ENCODE assay signal across 1 cellular context in the genomic region with DNA sequence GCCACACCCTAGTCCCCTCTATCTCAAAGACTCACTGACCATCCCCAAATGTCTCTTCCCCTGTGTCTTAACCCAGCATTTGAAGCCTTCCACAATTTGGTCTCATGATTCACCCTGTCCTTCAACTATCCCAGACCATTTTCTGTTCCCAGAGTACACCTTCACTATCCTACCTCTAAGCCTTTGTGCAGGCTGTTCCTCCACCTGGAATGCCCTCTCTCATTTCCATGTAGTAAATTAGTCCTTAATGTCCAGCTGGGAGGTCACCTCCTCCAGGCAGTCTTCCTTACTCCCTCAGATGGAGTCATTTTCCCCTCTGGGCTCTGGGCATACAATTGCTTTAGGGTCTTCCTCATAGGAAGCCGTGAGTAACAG.
TF ChIP-seq lines count a peak whose summit lies in the region.

No MANE protein-coding gene starts in this region.

TF ChIP-seq in K562, 482 proteins besides CTCF, POLR2A, EP300 and RAD21 (continued from another document and continues in another):
- TF ChIP-seq, protein P1, sequence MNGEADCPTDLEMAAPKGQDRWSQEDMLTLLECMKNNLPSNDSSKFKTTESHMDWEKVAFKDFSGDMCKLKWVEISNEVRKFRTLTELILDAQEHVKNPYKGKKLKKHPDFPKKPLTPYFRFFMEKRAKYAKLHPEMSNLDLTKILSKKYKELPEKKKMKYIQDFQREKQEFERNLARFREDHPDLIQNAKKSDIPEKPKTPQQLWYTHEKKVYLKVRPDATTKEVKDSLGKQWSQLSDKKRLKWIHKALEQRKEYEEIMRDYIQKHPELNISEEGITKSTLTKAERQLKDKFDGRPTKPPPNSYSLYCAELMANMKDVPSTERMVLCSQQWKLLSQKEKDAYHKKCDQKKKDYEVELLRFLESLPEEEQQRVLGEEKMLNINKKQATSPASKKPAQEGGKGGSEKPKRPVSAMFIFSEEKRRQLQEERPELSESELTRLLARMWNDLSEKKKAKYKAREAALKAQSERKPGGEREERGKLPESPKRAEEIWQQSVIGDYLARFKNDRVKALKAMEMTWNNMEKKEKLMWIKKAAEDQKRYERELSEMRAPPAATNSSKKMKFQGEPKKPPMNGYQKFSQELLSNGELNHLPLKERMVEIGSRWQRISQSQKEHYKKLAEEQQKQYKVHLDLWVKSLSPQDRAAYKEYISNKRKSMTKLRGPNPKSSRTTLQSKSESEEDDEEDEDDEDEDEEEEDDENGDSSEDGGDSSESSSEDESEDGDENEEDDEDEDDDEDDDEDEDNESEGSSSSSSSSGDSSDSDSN (IDR thresholded peaks at IDR 0.05; ENCODE audit: borderline replicate concordance in 1 of 2, low read depth in 2 of 2, low read length in 2 of 2), result 0 out of 4 replicates have a peak, but pooled peaks of 1 of the 2 experiments have one; percentile 42
- TF ChIP-seq GABPB2 (CRISPR knock-in tag; conservative IDR thresholded peaks at IDR 0.05) (no peak), HDGF (IDR thresholded peaks at IDR 0.05) (peak; percentile 94; the same call in 1 of the 2 replicates), NONO (IDR thresholded peaks at IDR 0.05; ENCODE audit: low read depth in 2 of 2, low read length in 1 of 2) (no peak), RCOR1 (IDR thresholded peaks at IDR 0.05; ENCODE audit: borderline replicate concordance in 1 of 2, low read depth in 2 of 2, low read length in 2 of 2) (peak; percentile 35 to 92; a peak in 3 of 4 replicates), ZNF445 (CRISPR knock-in tag; IDR thresholded peaks at IDR 0.05; ENCODE audit: low read depth) (no peak), SIRT6 (IDR thresholded peaks at IDR 0.05; ENCODE audit: low read depth, low read length) (no peak), LARP7 (IDR thresholded peaks at IDR 0.05) (no peak), NR3C1 (CRISPR knock-in tag; IDR thresholded peaks at IDR 0.05) (no peak), FOXA1 (IDR thresholded peaks at IDR 0.05; ENCODE audit: borderline replicate concordance) (no peak), FOXA3 (CRISPR knock-in tag; conservative IDR thresholded peaks at IDR 0.05 in 1 of 2, IDR thresholded peaks at IDR 0.05 in 1 of 2) (0 out of 4 replicates have a peak, but pooled peaks of 1 of the 2 experiments have one; percentile 32), SIN3A (IDR thresholded peaks at IDR 0.05; ENCODE audit: borderline replicate concordance in 2 of 2, control insufficient read depth in 1 of 2, low read depth in 2 of 2, low read length in 2 of 2) (no peak), SMARCB1 (IDR thresholded peaks at IDR 0.05; ENCODE audit: insufficient read length, low read depth) (no peak), PRPF4 (IDR thresholded peaks at IDR 0.05; ENCODE audit: insufficient read depth, low read depth, low read length, poor library complexity, severe bottlenecking) (no peak), CBX8 (IDR thresholded peaks at IDR 0.05; ENCODE audit: borderline replicate concordance, extremely low read depth, low read depth, low read length, poor library complexity, severe bottlenecking) (no peak), MXI1 (IDR thresholded peaks at IDR 0.05; ENCODE audit: low read depth, low read length) (no peak), ZNF232 (CRISPR knock-in tag; IDR thresholded peaks at IDR 0.05) (no peak), ILF3 (IDR thresholded peaks at IDR 0.05; ENCODE audit: borderline replicate concordance) (no peak), ZNF79 (CRISPR knock-in tag; IDR thresholded peaks at IDR 0.05; ENCODE audit: low read depth) (no peak), FOXJ3 (CRISPR knock-in tag; IDR thresholded peaks at IDR 0.05) (no peak), PHF20 (IDR thresholded peaks at IDR 0.05; ENCODE audit: partially characterized antibody) (peak; percentile 81), ERF (CRISPR knock-in tag; IDR thresholded peaks at IDR 0.05) (no peak), CEBPB (tag; IDR thresholded peaks at IDR 0.05) (no peak), ZNF316 (IDR thresholded peaks at IDR 0.05) (no peak), RBM22 (IDR thresholded peaks at IDR 0.05; ENCODE audit: low read depth, low read length, poor library complexity, severe bottlenecking) (no peak)
- TF ChIP-seq, protein P2, sequence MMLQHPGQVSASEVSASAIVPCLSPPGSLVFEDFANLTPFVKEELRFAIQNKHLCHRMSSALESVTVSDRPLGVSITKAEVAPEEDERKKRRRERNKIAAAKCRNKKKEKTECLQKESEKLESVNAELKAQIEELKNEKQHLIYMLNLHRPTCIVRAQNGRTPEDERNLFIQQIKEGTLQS (IDR thresholded peaks at IDR 0.05), result no peak
- TF ChIP-seq, protein P2 (CRISPR knock-in tag; conservative IDR thresholded peaks at IDR 0.05), result no peak
- TF ChIP-seq, protein P3, sequence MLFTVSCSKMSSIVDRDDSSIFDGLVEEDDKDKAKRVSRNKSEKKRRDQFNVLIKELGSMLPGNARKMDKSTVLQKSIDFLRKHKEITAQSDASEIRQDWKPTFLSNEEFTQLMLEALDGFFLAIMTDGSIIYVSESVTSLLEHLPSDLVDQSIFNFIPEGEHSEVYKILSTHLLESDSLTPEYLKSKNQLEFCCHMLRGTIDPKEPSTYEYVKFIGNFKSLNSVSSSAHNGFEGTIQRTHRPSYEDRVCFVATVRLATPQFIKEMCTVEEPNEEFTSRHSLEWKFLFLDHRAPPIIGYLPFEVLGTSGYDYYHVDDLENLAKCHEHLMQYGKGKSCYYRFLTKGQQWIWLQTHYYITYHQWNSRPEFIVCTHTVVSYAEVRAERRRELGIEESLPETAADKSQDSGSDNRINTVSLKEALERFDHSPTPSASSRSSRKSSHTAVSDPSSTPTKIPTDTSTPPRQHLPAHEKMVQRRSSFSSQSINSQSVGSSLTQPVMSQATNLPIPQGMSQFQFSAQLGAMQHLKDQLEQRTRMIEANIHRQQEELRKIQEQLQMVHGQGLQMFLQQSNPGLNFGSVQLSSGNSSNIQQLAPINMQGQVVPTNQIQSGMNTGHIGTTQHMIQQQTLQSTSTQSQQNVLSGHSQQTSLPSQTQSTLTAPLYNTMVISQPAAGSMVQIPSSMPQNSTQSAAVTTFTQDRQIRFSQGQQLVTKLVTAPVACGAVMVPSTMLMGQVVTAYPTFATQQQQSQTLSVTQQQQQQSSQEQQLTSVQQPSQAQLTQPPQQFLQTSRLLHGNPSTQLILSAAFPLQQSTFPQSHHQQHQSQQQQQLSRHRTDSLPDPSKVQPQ (CRISPR knock-in tag; IDR thresholded peaks at IDR 0.05; ENCODE audit: borderline replicate concordance), result no peak
- TF ChIP-seq, protein P4, sequence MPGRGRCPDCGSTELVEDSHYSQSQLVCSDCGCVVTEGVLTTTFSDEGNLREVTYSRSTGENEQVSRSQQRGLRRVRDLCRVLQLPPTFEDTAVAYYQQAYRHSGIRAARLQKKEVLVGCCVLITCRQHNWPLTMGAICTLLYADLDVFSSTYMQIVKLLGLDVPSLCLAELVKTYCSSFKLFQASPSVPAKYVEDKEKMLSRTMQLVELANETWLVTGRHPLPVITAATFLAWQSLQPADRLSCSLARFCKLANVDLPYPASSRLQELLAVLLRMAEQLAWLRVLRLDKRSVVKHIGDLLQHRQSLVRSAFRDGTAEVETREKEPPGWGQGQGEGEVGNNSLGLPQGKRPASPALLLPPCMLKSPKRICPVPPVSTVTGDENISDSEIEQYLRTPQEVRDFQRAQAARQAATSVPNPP (IDR thresholded peaks at IDR 0.05; ENCODE audit: borderline replicate concordance, insufficient read depth, insufficient read length), result no peak
- TF ChIP-seq, protein P5, sequence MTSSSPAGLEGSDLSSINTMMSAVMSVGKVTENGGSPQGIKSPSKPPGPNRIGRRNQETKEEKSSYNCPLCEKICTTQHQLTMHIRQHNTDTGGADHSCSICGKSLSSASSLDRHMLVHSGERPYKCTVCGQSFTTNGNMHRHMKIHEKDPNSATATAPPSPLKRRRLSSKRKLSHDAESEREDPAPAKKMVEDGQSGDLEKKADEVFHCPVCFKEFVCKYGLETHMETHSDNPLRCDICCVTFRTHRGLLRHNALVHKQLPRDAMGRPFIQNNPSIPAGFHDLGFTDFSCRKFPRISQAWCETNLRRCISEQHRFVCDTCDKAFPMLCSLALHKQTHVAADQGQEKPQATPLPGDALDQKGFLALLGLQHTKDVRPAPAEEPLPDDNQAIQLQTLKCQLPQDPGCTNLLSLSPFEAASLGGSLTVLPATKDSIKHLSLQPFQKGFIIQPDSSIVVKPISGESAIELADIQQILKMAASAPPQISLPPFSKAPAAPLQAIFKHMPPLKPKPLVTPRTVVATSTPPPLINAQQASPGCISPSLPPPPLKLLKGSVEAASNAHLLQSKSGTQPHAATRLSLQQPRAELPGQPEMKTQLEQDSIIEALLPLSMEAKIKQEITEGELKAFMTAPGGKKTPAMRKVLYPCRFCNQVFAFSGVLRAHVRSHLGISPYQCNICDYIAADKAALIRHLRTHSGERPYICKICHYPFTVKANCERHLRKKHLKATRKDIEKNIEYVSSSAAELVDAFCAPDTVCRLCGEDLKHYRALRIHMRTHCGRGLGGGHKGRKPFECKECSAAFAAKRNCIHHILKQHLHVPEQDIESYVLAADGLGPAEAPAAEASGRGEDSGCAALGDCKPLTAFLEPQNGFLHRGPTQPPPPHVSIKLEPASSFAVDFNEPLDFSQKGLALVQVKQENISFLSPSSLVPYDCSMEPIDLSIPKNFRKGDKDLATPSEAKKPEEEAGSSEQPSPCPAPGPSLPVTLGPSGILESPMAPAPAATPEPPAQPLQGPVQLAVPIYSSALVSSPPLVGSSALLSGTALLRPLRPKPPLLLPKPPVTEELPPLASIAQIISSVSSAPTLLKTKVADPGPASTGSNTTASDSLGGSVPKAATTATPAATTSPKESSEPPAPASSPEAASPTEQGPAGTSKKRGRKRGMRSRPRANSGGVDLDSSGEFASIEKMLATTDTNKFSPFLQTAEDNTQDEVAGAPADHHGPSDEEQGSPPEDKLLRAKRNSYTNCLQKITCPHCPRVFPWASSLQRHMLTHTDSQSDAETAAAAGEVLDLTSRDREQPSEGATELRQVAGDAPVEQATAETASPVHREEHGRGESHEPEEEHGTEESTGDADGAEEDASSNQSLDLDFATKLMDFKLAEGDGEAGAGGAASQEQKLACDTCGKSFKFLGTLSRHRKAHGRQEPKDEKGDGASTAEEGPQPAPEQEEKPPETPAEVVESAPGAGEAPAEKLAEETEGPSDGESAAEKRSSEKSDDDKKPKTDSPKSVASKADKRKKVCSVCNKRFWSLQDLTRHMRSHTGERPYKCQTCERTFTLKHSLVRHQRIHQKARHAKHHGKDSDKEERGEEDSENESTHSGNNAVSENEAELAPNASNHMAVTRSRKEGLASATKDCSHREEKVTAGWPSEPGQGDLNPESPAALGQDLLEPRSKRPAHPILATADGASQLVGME (CRISPR knock-in tag; IDR thresholded peaks at IDR 0.05), result 0 out of 2 replicates have a peak, but pooled peaks have one; percentile 47
- TF ChIP-seq, protein P6, sequence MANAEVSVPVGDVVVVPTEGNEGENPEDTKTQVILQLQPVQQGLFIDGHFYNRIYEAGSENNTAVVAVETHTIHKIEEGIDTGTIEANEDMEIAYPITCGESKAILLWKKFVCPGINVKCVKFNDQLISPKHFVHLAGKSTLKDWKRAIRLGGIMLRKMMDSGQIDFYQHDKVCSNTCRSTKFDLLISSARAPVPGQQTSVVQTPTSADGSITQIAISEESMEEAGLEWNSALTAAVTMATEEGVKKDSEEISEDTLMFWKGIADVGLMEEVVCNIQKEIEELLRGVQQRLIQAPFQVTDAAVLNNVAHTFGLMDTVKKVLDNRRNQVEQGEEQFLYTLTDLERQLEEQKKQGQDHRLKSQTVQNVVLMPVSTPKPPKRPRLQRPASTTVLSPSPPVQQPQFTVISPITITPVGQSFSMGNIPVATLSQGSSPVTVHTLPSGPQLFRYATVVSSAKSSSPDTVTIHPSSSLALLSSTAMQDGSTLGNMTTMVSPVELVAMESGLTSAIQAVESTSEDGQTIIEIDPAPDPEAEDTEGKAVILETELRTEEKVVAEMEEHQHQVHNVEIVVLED (CRISPR knock-in tag; IDR thresholded peaks at IDR 0.05), result peak; percentile 10; the same call in 1 of the 2 replicates
- TF ChIP-seq, protein P7, sequence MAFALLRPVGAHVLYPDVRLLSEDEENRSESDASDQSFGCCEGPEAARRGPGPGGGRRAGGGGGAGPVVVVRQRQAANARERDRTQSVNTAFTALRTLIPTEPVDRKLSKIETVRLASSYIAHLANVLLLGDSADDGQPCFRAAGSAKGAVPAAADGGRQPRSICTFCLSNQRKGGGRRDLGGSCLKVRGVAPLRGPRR (CRISPR knock-in tag; IDR thresholded peaks at IDR 0.05), result 0 out of 2 replicates have a peak, but pooled peaks have one; percentile 82
- TF ChIP-seq, protein P8, sequence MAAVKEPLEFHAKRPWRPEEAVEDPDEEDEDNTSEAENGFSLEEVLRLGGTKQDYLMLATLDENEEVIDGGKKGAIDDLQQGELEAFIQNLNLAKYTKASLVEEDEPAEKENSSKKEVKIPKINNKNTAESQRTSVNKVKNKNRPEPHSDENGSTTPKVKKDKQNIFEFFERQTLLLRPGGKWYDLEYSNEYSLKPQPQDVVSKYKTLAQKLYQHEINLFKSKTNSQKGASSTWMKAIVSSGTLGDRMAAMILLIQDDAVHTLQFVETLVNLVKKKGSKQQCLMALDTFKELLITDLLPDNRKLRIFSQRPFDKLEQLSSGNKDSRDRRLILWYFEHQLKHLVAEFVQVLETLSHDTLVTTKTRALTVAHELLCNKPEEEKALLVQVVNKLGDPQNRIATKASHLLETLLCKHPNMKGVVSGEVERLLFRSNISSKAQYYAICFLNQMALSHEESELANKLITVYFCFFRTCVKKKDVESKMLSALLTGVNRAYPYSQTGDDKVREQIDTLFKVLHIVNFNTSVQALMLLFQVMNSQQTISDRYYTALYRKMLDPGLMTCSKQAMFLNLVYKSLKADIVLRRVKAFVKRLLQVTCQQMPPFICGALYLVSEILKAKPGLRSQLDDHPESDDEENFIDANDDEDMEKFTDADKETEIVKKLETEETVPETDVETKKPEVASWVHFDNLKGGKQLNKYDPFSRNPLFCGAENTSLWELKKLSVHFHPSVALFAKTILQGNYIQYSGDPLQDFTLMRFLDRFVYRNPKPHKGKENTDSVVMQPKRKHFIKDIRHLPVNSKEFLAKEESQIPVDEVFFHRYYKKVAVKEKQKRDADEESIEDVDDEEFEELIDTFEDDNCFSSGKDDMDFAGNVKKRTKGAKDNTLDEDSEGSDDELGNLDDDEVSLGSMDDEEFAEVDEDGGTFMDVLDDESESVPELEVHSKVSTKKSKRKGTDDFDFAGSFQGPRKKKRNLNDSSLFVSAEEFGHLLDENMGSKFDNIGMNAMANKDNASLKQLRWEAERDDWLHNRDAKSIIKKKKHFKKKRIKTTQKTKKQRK (IDR thresholded peaks at IDR 0.05; ENCODE audit: borderline replicate concordance, low read depth, low read length), result no peak
- TF ChIP-seq, protein P9, sequence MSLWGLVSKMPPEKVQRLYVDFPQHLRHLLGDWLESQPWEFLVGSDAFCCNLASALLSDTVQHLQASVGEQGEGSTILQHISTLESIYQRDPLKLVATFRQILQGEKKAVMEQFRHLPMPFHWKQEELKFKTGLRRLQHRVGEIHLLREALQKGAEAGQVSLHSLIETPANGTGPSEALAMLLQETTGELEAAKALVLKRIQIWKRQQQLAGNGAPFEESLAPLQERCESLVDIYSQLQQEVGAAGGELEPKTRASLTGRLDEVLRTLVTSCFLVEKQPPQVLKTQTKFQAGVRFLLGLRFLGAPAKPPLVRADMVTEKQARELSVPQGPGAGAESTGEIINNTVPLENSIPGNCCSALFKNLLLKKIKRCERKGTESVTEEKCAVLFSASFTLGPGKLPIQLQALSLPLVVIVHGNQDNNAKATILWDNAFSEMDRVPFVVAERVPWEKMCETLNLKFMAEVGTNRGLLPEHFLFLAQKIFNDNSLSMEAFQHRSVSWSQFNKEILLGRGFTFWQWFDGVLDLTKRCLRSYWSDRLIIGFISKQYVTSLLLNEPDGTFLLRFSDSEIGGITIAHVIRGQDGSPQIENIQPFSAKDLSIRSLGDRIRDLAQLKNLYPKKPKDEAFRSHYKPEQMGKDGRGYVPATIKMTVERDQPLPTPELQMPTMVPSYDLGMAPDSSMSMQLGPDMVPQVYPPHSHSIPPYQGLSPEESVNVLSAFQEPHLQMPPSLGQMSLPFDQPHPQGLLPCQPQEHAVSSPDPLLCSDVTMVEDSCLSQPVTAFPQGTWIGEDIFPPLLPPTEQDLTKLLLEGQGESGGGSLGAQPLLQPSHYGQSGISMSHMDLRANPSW (CRISPR knock-in tag; IDR thresholded peaks at IDR 0.05), result no peak
